In the genomic region with DNA sequence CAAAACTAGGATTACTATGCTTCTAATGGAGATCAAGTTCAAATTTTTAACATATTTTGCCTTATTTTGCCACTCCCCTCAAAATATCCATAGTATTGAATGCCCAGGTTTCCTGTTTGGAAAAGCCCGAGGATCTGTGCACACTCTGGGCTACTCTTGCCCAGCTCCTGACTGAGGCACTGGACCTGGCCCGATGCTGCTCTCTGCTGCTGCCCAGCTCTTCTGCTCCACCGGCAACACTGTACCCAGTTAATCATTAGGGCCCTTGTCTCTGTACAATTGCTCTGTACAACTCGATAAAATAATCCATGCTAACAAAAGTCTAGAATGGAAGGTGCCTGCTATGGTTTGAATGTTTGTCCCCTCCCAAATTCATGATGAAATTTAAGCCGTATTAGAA, we compare ENCODE assay signal across 31 cellular contexts.
"Had no signal": no experiment of that assay in that cellular context is flagged by ENCODE, and none has a peak within 500 bp of the region (broad histone marks: within the 10 kb centered on the region; RNA-seq: fewer than 3 reads in every experiment).

No MANE protein-coding gene starts in this region.

- H3K36me3 Mint-ChIP-seq: activated naive CD8-positive, alpha-beta T cell treated with anti-CD3 and anti-CD28 coated beads for 36 hours; stimulated activated memory B cell treated with anti-CD40 and anti-IgM and Interleukin-4, amounts not matched to agents 10 μg/mL and 1 μg/mL and 100 μg/mL, for 72 hours had no signal

- ATAC-seq: activated CD4-positive, CD25-positive, alpha-beta regulatory T cell treated with anti-CD3 and anti-CD28 coated beads, Interleukin-2, amount 50 U/mL, for 24 hours; gastrocnemius medialis; heart right ventricle; left ventricle myocardium superior; psoas muscle; stimulated activated memory B cell treated with anti-CD40 and anti-IgM and Interleukin-4, amounts not matched to agents 10 μg/mL and 1 μg/mL and 100 μg/mL, for 72 hours; stimulated activated naive CD8-positive, alpha-beta T cell treated with anti-CD3 and anti-CD28 coated beads, Interleukin-15, amount 100 ng/mL, for 72 hours; T-helper 17 cell had no signal

- DNase-seq: activated CD4-positive, alpha-beta T cell treated with anti-CD3 and anti-CD28 coated beads for 48 hours; activated CD4-positive, alpha-beta T cell treated with anti-CD3 and anti-CD28 coated beads, Interleukin-2, amount 50 U/mL, for 48 hours; activated CD8-positive, alpha-beta memory T cell treated with anti-CD3 and anti-CD28 coated beads for 24 hours; activated effector memory CD4-positive, alpha-beta T cell treated with Interleukin-2 at 50 U/mL for 16 hours; activated naive CD4-positive, alpha-beta T cell treated with Interleukin-2 at 50 U/mL for 16 hours; activated naive CD8-positive, alpha-beta T cell treated with anti-CD3 and anti-CD28 coated beads for 36 hours; adrenal gland; aorta; effector CD4-positive, alpha-beta T cell; erythroblast; gastrocnemius medialis; heart right ventricle; left ventricle myocardium superior; nephron progenitor cell; psoas muscle; stimulated activated CD4-positive, alpha-beta T cell treated with anti-CD3 and anti-CD28 coated beads, Interleukin-1b, Interleukin-23, amount 100 ng/mL, for 48 hours; stimulated activated CD4-positive, alpha-beta T cell treated with anti-CD3 and anti-CD28 coated beads, Interleukin-4, amount 100 ng/mL, for 4 hours; stimulated activated CD8-positive, alpha-beta memory T cell treated with anti-CD3 and anti-CD28 coated beads, Interleukin-4, amount 100 ng/mL, for 48 hours; stimulated activated naive CD8-positive, alpha-beta T cell treated with anti-CD3 and anti-CD28 coated beads, Interleukin-15, amount 100 ng/mL, for 72 hours; SW 1271; T-helper 17 cell; T1000; thyroid gland; WERI-Rb-1 had no signal

- H3K9me3 ChIP-seq: adrenal gland, gastrocnemius medialis, heart right ventricle, neutrophil, psoas muscle, right atrium auricular region, thyroid gland had no signal

- H3K36me3 ChIP-seq: adrenal gland, gastrocnemius medialis, heart right ventricle, neutrophil, right atrium auricular region, thyroid gland, WERI-Rb-1 had no signal

- H3K4me1 Mint-ChIP-seq: T-helper 17 cell had no signal

- H3K27me3 Mint-ChIP-seq: stimulated activated memory B cell treated with anti-CD40 and anti-IgM and Interleukin-4, amounts not matched to agents 10 μg/mL and 1 μg/mL and 100 μg/mL, for 72 hours had no signal

- H3K9me3 Mint-ChIP-seq: activated naive CD8-positive, alpha-beta T cell treated with anti-CD3 and anti-CD28 coated beads for 36 hours; dendritic cell treated with granulocyte-macrophage colony-stimulating factor and Interleukin-4, amounts not matched to agents 40 ng/mL and 50 ng/mL, for 4 days; stimulated activated memory B cell treated with anti-CD40 and anti-IgM and Interleukin-4, amounts not matched to agents 10 μg/mL and 1 μg/mL and 100 μg/mL, for 72 hours; stimulated activated naive CD8-positive, alpha-beta T cell treated with anti-CD3 and anti-CD28 coated beads, Interleukin-15, amount 100 ng/mL, for 72 hours had no signal

- H3K4me1 ChIP-seq: gastrocnemius medialis, parathyroid adenoma, psoas muscle, right atrium auricular region, thyroid gland had no signal

- H3K27ac ChIP-seq: adrenal gland, gastrocnemius medialis, heart right ventricle, neutrophil, parathyroid adenoma, psoas muscle, right atrium auricular region, thyroid gland, WERI-Rb-1 had no signal

- H3K27me3 ChIP-seq: adrenal gland, gastrocnemius medialis, heart right ventricle, right atrium auricular region, thyroid gland had no signal

- H3K4me3 ChIP-seq: adrenal gland, gastrocnemius medialis, heart right ventricle, psoas muscle, right atrium auricular region, smooth muscle cell, thyroid gland had no signal

- H3K4me3 Mint-ChIP-seq: activated naive CD8-positive, alpha-beta T cell treated with anti-CD3 and anti-CD28 coated beads for 36 hours; dendritic cell treated with granulocyte-macrophage colony-stimulating factor and Interleukin-4, amounts not matched to agents 40 ng/mL and 50 ng/mL, for 4 days; nephron progenitor cell; stimulated activated memory B cell treated with anti-CD40 and anti-IgM and Interleukin-4, amounts not matched to agents 10 μg/mL and 1 μg/mL and 100 μg/mL, for 72 hours; stimulated activated naive CD8-positive, alpha-beta T cell treated with anti-CD3 and anti-CD28 coated beads, Interleukin-15, amount 100 ng/mL, for 72 hours; T-helper 17 cell had no signal

- H3K27ac Mint-ChIP-seq: activated naive CD8-positive, alpha-beta T cell treated with anti-CD3 and anti-CD28 coated beads for 36 hours; dendritic cell treated with granulocyte-macrophage colony-stimulating factor and Interleukin-4, amounts not matched to agents 40 ng/mL and 50 ng/mL, for 4 days; nephron progenitor cell; stimulated activated memory B cell treated with anti-CD40 and anti-IgM and Interleukin-4, amounts not matched to agents 10 μg/mL and 1 μg/mL and 100 μg/mL, for 72 hours; stimulated activated naive CD8-positive, alpha-beta T cell treated with anti-CD3 and anti-CD28 coated beads, Interleukin-15, amount 100 ng/mL, for 72 hours; T-helper 17 cell had no signal
